In the genomic region with DNA sequence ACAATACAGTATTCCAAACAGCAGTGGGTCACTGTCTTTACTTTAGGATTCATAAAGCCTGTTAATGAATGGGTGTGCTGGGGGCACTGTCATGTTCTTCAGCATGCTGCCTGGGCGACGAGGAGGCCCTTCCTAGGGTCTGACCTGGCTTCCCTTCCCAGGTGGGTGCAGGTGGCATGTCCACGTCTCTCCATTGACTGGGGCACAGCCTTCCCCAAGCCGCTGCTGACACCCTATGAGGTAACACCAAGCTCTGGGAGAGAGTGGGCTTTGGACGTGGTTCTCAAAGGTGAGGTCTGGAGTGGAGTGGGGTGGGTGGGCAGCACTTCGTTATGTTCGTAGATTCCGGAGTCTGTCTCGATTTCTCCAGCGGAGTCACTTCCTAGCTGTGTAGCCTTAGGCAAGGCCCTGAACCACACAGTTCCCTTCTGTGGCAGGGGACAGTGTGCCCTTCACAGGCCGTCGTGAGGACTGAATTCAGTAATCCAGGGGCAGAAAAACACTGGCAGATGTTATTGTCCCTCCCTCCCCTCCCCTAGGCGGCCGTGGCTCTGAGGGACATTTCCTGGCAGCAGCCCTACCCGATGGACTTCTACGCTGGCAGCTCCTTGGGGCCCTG, we compare ENCODE assay signal across 8 cellular contexts. TPM values are rescaled to one million over a fixed set of nuclear protein-coding genes. Genes with fewer than 3 reads are reported as not detected.
A peak's percentile ranks its signal among the peaks of the same experiment; 100 is the strongest.
DNase-seq lines count a peak whose midpoint lies in the region; ATAC-seq, FAIRE-seq and TF ChIP-seq lines count a peak whose summit lies in the region.

No MANE protein-coding gene starts in this region.

- no peak for TF ChIP-seq EP300 in H1 (IDR thresholded peaks at IDR 0.05; ENCODE audit: borderline replicate concordance in 1 of 2, low read depth in 2 of 2, low read length in 2 of 2)

- H3K9me3 ChIP-seq in CD4-positive, alpha-beta memory T cell (ENCODE audit: control insufficient read depth in 1 of 2, low read length in 2 of 2): no peaks in the 10 kb centered on the region
- no peaks in the 10 kb centered on the region for H3K9me3 ChIP-seq in H1 (ENCODE audit: insufficient read depth in 2 of 2, low read depth in 1 of 2, low read length in 1 of 2)

- no peak overlapping the region; the same call in 1 of the 2 replicates for H2AFZ ChIP-seq in H1 (ENCODE audit: low read length)

- H3K27ac ChIP-seq in CD4-positive, alpha-beta memory T cell (ENCODE audit: low read depth, low read length): peak overlapping the region; percentile 85
- H3K27ac ChIP-seq in H1 (ENCODE audit: low read depth, low read length): no peak overlapping the region

- peak overlapping the region; percentile 40 to 94 (median 69) for H3K4me3 Mint-ChIP-seq in CD4-positive, alpha-beta memory T cell
- peak overlapping the region; percentile 90 for H3K4me3 Mint-ChIP-seq in osteocyte (ENCODE audit: unreplicated experiment)

- no peak overlapping the region for H4K8ac ChIP-seq in H1 (ENCODE audit: extremely low read depth, insufficient read depth, low read length)

- H4K5ac ChIP-seq in H1 (ENCODE audit: insufficient read length, low read depth, low read length): no peak overlapping the region

- peak overlapping the region; percentile 79 to 89 (median 84) for H3K27ac Mint-ChIP-seq in CD4-positive, alpha-beta memory T cell
- peak overlapping the region; percentile 76 for H3K27ac Mint-ChIP-seq in osteocyte (ENCODE audit: unreplicated experiment)

- no peak overlapping the region for H2AK5ac ChIP-seq in H1 (ENCODE audit: low read depth, low read length)

- POLR2A ChIA-PET in CD4-positive, alpha-beta memory T cell (lab: Charles Lee; ENCODE audit: partially characterized antibody): interaction anchor here (1.0 to 3.0 kb wide), 12 partner anchors 9 to 324 kb away, joined by 3 to 13 read pairs (median 3); partner anchors contain the start of genes DPH1, HIC1 and RTN4RL1
- POLR2A ChIA-PET in H1 (lab: Charles Lee; ENCODE audit: partially characterized antibody): interaction anchor here (0.7 to 1.6 kb wide), 4 partner anchors 25 to 132 kb away, joined by 3 read pairs; no protein-coding TSS in a partner anchor
- POLR2A ChIA-PET in GM10248 (lab: Yijun Ruan, JAX): interaction anchor here (0.8 kb wide), 1 partner anchor 27 kb away, joined by 3 read pairs; no protein-coding TSS in a partner anchor

- H3K27me3 ChIP-seq in CD4-positive, alpha-beta memory T cell (ENCODE audit: insufficient read depth, low read length): no peaks in the 10 kb centered on the region
- H3K27me3 ChIP-seq in H1 (replicated peaks in 1 of 4; ENCODE audit: control insufficient read depth in 3 of 4, extremely low read depth in 1 of 4, insufficient read depth in 3 of 4, low read length in 3 of 4): peaks cover 0 to 2% (median 0%) of the 10 kb centered on the region in 4 experiments; a peak in 1 of 7 replicates

- no peak overlapping the region for H4K91ac ChIP-seq in H1 (replicated peaks; ENCODE audit: insufficient read length, low read length)

- H3K27me3 Mint-ChIP-seq in CD4-positive, alpha-beta memory T cell: no peaks in the 10 kb centered on the region
- no peaks in the 10 kb centered on the region for H3K27me3 Mint-ChIP-seq in osteocyte (ENCODE audit: unreplicated experiment)

- no peak overlapping the region for H3K23ac ChIP-seq in H1 (ENCODE audit: insufficient read length)

- no peak overlapping the region for H3K56ac ChIP-seq in H1 (replicated peaks; ENCODE audit: insufficient read length, low read depth, low read length)

- CTCF ChIA-PET in CD4-positive, alpha-beta memory T cell (lab: Charles Lee; ENCODE audit: partially characterized antibody): interaction anchor here (1.0 to 1.6 kb wide), 3 partner anchors 158 to 213 kb away, joined by 3 to 4 read pairs (median 3); no protein-coding TSS in a partner anchor
- CTCF ChIA-PET in H1 (lab: Charles Lee; ENCODE audit: partially characterized antibody): interaction anchor here (0.9 to 3.1 kb wide), 17 partner anchors 9 to 241 kb away, joined by 3 to 17 read pairs (median 4); partner anchors contain the start of genes DPH1 and RTN4RL1
- CTCF ChIA-PET in GM10248 (lab: Yijun Ruan, JAX): interaction anchor here (1.2 to 3.4 kb wide), 4 partner anchors 10 to 320 kb away, joined by 3 to 20 read pairs (median 10); partner anchors contain the start of gene DPH1

- peaks cover 4% of the 10 kb centered on the region for H3K79me1 ChIP-seq in H1 (ENCODE audit: low read depth, low read length)

- no peak overlapping the region for H2BK120ac ChIP-seq in H1 (replicated peaks; ENCODE audit: low read depth, low read length)

- no peaks in the 10 kb centered on the region for H3K79me2 ChIP-seq in H1 (ENCODE audit: control insufficient read depth in 1 of 2, insufficient read depth in 2 of 2, low read length in 2 of 2)

- peaks cover 0 to 7% of the 10 kb centered on the region in 2 experiments for H4K20me1 ChIP-seq in H1 (replicated peaks in 1 of 2; ENCODE audit: control insufficient read depth in 1 of 2, insufficient read depth in 2 of 2, low read length in 2 of 2)

- peaks cover 5% of the 10 kb centered on the region; the same call in 1 of the 2 replicates for H3K23me2 ChIP-seq in H1 (ENCODE audit: low read depth, low read length)

- ATAC-seq in HG03457 (IDR thresholded peaks at IDR 0.05; ENCODE audit: unreplicated experiment) (no peak), HG03571 (IDR thresholded peaks at IDR 0.05; ENCODE audit: unreplicated experiment) (no peak)

- no peak for TF ChIP-seq CTCF in H1 (IDR thresholded peaks at IDR 0.05; ENCODE audit: control extremely low read depth in 1 of 3, insufficient read depth in 1 of 3, low read depth in 1 of 3, low read length in 3 of 3)
- no peak for TF ChIP-seq CTCF in osteocyte (IDR thresholded peaks at IDR 0.05)
- TF ChIP-seq CTCF in GM10248 (IDR thresholded peaks at IDR 0.05; ENCODE audit: control extremely low read depth, extremely low read depth, low read depth, missing control alignments): no peak

- peaks cover 24% of the 10 kb centered on the region for H3K4me1 ChIP-seq in CD4-positive, alpha-beta memory T cell (ENCODE audit: insufficient read depth, low read length)
- peaks cover 0 to 6% (median 5%) of the 10 kb centered on the region in 4 experiments; a peak in 4 of 7 replicates for H3K4me1 ChIP-seq in H1 (replicated peaks in 1 of 4; ENCODE audit: control insufficient read depth in 3 of 4, insufficient read depth in 4 of 4, low read length in 3 of 4)

- intact Hi-C loops in CD4-positive, alpha-beta memory T cell (cut with micrococcal nuclease): loop anchor here (1.0 to 10.0 kb wide), 5 partner anchors 9 to 396 kb away; partner anchors contain the start of genes DPH1, RILP, RPA1 and SCARF1

- no peak for TF ChIP-seq RAD21 in H1 (IDR thresholded peaks at IDR 0.05 in 1 of 2, conservative IDR thresholded peaks at IDR 0.05 in 1 of 2; ENCODE audit: low read depth in 2 of 2, low read length in 2 of 2)

- TF ChIP-seq POLR2A in H1 (IDR thresholded peaks at IDR 0.05; ENCODE audit: control extremely low read depth in 1 of 2, low read depth in 2 of 2, low read length in 2 of 2): no peak

- DNase-seq in CD4-positive, alpha-beta memory T cell: no peak
- peak; percentile 71 for DNase-seq in NCI-H69 (lab: John Stamatoyannopoulos, UW)
- no peak for DNase-seq in H1 (ENCODE audit: low read depth in 1 of 2, low spot score in 2 of 2)
- no peak for DNase-seq in osteocyte (ENCODE audit: extremely low spot score, unreplicated experiment)
- DNase-seq in D341Med (ENCODE audit: low spot score): no peak
- DNase-seq in GM10248 (ENCODE audit: extremely low spot score): no peak

- no peak overlapping the region; the same call in 1 of the 2 replicates for H2BK15ac ChIP-seq in H1 (ENCODE audit: low read length)

- peaks cover 6 to 32% (median 14%) of the 10 kb centered on the region in 4 donors for H3K4me1 Mint-ChIP-seq in CD4-positive, alpha-beta memory T cell
- peaks cover 23% of the 10 kb centered on the region for H3K4me1 Mint-ChIP-seq in osteocyte (ENCODE audit: unreplicated experiment)

- 63% methylated on average over 16 of the region's 16 CpGs; no CpG with 5 or more reads in 1 of the 2 experiments for WGBS in H1 (ENCODE audit: extremely low coverage in 1 of 2, insufficient coverage in 1 of 2, insufficient read length in 1 of 2, insufficient replicate concordance in 2 of 2, low coverage in 1 of 2, low lambda C conversion rate in 2 of 2, missing lambda C conversion rate in 1 of 2), 2 experiments

- no peak overlapping the region; a peak in 1 of 7 replicates for H3K9ac ChIP-seq in H1 (replicated peaks in 1 of 4; ENCODE audit: extremely low read depth in 1 of 4, low read depth in 3 of 4, low read length in 3 of 4)

- H2BK5ac ChIP-seq in H1 (ENCODE audit: low read depth, low read length): no peak overlapping the region

- H2BK12ac ChIP-seq in H1 (ENCODE audit: low read depth, low read length): no peak overlapping the region

- no peak overlapping the region for H3K14ac ChIP-seq in H1 (ENCODE audit: insufficient read length)

- peaks cover 15 to 44% of the 10 kb centered on the region in 2 donors for H3K36me3 Mint-ChIP-seq in CD4-positive, alpha-beta memory T cell
- H3K36me3 Mint-ChIP-seq in osteocyte (ENCODE audit: unreplicated experiment): peaks cover 24% of the 10 kb centered on the region

- peaks cover 0 to 2% (median 0%) of the 10 kb centered on the region in 8 donors for H3K9me3 Mint-ChIP-seq in CD4-positive, alpha-beta memory T cell
- H3K9me3 Mint-ChIP-seq in osteocyte (ENCODE audit: unreplicated experiment): no peaks in the 10 kb centered on the region

- FAIRE-seq in H1 (lab: Jason Lieb, UNC): no peak

- peak overlapping the region; percentile 61 to 91 for H3K4me2 ChIP-seq in H1 (ENCODE audit: insufficient read depth in 1 of 2, low read depth in 2 of 2, low read length in 2 of 2)

- no peak overlapping the region for H3K18ac ChIP-seq in H1 (ENCODE audit: extremely low read depth, low read length)

- H3K4me3 ChIP-seq in CD4-positive, alpha-beta memory T cell (ENCODE audit: low read length in 2 of 2): peak overlapping the region; percentile 29 to 79
- peak overlapping the region; percentile 58 to 82 (median 71) for H3K4me3 ChIP-seq in H1 (ENCODE audit: extremely low read depth in 1 of 4, insufficient read depth in 2 of 4, low read depth in 3 of 4, low read length in 4 of 4)

- H2BK20ac ChIP-seq in H1 (ENCODE audit: low read length): no peak overlapping the region

- no peak overlapping the region for H3K4ac ChIP-seq in H1 (replicated peaks; ENCODE audit: insufficient read length, low read depth, low read length)

- peaks cover 39% of the 10 kb centered on the region for H3K36me3 ChIP-seq in CD4-positive, alpha-beta memory T cell (ENCODE audit: insufficient read depth, low read length)
- peaks cover 0 to 14% (median 3%) of the 10 kb centered on the region in 4 experiments; a peak in 5 of 8 replicates for H3K36me3 ChIP-seq in H1 (ENCODE audit: control insufficient read depth in 2 of 4, insufficient read depth in 4 of 4, low read length in 3 of 4)

RNA-seq across cellular contexts. Expression of gene OVCA2, which starts 0.8 kb away (rescaled TPM):
- 10 to 100 TPM; 27.9 to 36.7 TPM for total RNA-seq in CD4-positive, alpha-beta memory T cell
- 10 to 100 TPM; 49.6 to 90.3 TPM for polyA plus RNA-seq in CD4-positive, alpha-beta memory T cell
- total RNA-seq in H1 (2021; fragmentation: NEBNext Ultra II Directional; extraction: Animal tissue kit (Norgen Biotek cat#: 25700)): 14.9 and 15.3 TPM in 2 replicates
- polyA plus RNA-seq in H1 (2011; rRNA removed): 34.5 and 37.0 TPM in 2 replicates
- 24.4 TPM for polyA plus RNA-seq in H1 (2011; cell fraction: cytosol; rRNA removed)
- 22.7 TPM for polyA plus RNA-seq in H1 (2011; cell fraction: nucleus; rRNA removed)
- polyA plus RNA-seq in H1 (2012, experiment 1 of 2): 17.7 to 21.4 TPM (median 18.6 TPM) in 4 replicates
- polyA plus RNA-seq in H1 (2012, experiment 2 of 2): 42.5 TPM
- 23.4 TPM for polyA plus RNA-seq in H1 (2013, experiment 1 of 2)
- polyA plus RNA-seq in H1 (2013, experiment 2 of 2): 23.8 TPM
- 18.9 TPM in 2 replicates for polyA minus RNA-seq in H1 (2011; rRNA and poly(A)+ RNA removed)
- 7.5 TPM for polyA minus RNA-seq in H1 (2011; cell fraction: cytosol; rRNA and poly(A)+ RNA removed)
- 5.2 TPM for polyA minus RNA-seq in H1 (2011; cell fraction: nucleus; rRNA and poly(A)+ RNA removed)
- 33.2 and 35.9 TPM in 2 replicates for total RNA-seq in osteocyte

RNA-seq across cellular contexts. Expression of gene DPH1, which starts 11.1 kb away (rescaled TPM):
- total RNA-seq in CD4-positive, alpha-beta memory T cell: 10 to 100 TPM; 76.6 to 95.8 TPM
- polyA plus RNA-seq in CD4-positive, alpha-beta memory T cell: 10 to 100 TPM; 30.8 to 39.8 TPM
- 24.9 and 27.1 TPM in 2 replicates for total RNA-seq in H1 (2021; fragmentation: NEBNext Ultra II Directional; extraction: Animal tissue kit (Norgen Biotek cat#: 25700))
- 30.0 and 48.3 TPM in 2 replicates for polyA plus RNA-seq in H1 (2011; rRNA removed)
- polyA plus RNA-seq in H1 (2011; cell fraction: cytosol; rRNA removed): 26.0 TPM
- polyA plus RNA-seq in H1 (2011; cell fraction: nucleus; rRNA removed): 76.8 TPM
- 14.1 to 21.6 TPM (median 19.7 TPM) in 4 replicates for polyA plus RNA-seq in H1 (2012, experiment 1 of 2)
- polyA plus RNA-seq in H1 (2012, experiment 2 of 2): 16.4 TPM
- polyA plus RNA-seq in H1 (2013, experiment 1 of 2): 13.4 TPM
- polyA plus RNA-seq in H1 (2013, experiment 2 of 2): 12.3 TPM
- polyA minus RNA-seq in H1 (2011; rRNA and poly(A)+ RNA removed): 22.8 and 35.7 TPM in 2 replicates
- polyA minus RNA-seq in H1 (2011; cell fraction: cytosol; rRNA and poly(A)+ RNA removed): 15.0 TPM
- polyA minus RNA-seq in H1 (2011; cell fraction: nucleus; rRNA and poly(A)+ RNA removed): 34.4 TPM
- 57.3 and 59.0 TPM in 2 replicates for total RNA-seq in osteocyte

RNA-seq across cellular contexts. Expression of gene HIC1, which starts 13.9 kb away (rescaled TPM):
- total RNA-seq in CD4-positive, alpha-beta memory T cell: 1 to 10 TPM; 4.9 to 5.2 TPM
- polyA plus RNA-seq in CD4-positive, alpha-beta memory T cell: 1 to 10 TPM in 1 of 2 donors, under 1 TPM in 1; 0.39 to 1.6 TPM
- 0.09 and 0.19 TPM in 2 replicates for total RNA-seq in H1 (2021; fragmentation: NEBNext Ultra II Directional; extraction: Animal tissue kit (Norgen Biotek cat#: 25700))
- 0.06 and 0.11 TPM in 2 replicates for polyA plus RNA-seq in H1 (2011; rRNA removed)
- polyA plus RNA-seq in H1 (2011; cell fraction: cytosol; rRNA removed): 0.09 TPM
- polyA plus RNA-seq in H1 (2011; cell fraction: nucleus; rRNA removed): 0.20 TPM
- 0.09 to 0.24 TPM (median 0.20 TPM) in 4 replicates for polyA plus RNA-seq in H1 (2012, experiment 1 of 2)
- 0.20 TPM for polyA plus RNA-seq in H1 (2012, experiment 2 of 2)
- polyA plus RNA-seq in H1 (2013, experiment 1 of 2): 0.02 TPM
- polyA plus RNA-seq in H1 (2013, experiment 2 of 2): 0.11 TPM
- polyA minus RNA-seq in H1 (2011; rRNA and poly(A)+ RNA removed): 0.22 TPM in 1 of 2 replicates, not detected in the other
- not detected for polyA minus RNA-seq in H1 (2011; cell fraction: cytosol; rRNA and poly(A)+ RNA removed)
- 0.30 TPM for polyA minus RNA-seq in H1 (2011; cell fraction: nucleus; rRNA and poly(A)+ RNA removed)
- 3.3 and 3.7 TPM in 2 replicates for total RNA-seq in osteocyte

RNA-seq across cellular contexts. Expression of gene RTN4RL1, which starts 15.9 kb away (rescaled TPM):
- total RNA-seq in CD4-positive, alpha-beta memory T cell: under 1 TPM; 0.30 to 0.47 TPM
- polyA plus RNA-seq in CD4-positive, alpha-beta memory T cell: 1 to 10 TPM in 1 of 2 donors, under 1 TPM in 1; 0.27 to 2.0 TPM
- 0.11 TPM in 1 of 2 replicates, not detected in the other for total RNA-seq in H1 (2021; fragmentation: NEBNext Ultra II Directional; extraction: Animal tissue kit (Norgen Biotek cat#: 25700))
- 0.09 and 0.11 TPM in 2 replicates for polyA plus RNA-seq in H1 (2011; rRNA removed)
- 0.10 TPM for polyA plus RNA-seq in H1 (2011; cell fraction: cytosol; rRNA removed)
- 0.07 TPM for polyA plus RNA-seq in H1 (2011; cell fraction: nucleus; rRNA removed)
- polyA plus RNA-seq in H1 (2012, experiment 1 of 2): 0.11 to 0.17 TPM (median 0.14 TPM) in 3 of 4 replicates, not detected in the other
- 0.12 TPM for polyA plus RNA-seq in H1 (2012, experiment 2 of 2)
- polyA plus RNA-seq in H1 (2013, experiment 1 of 2): 0.06 TPM
- polyA plus RNA-seq in H1 (2013, experiment 2 of 2): 0.04 TPM
- polyA minus RNA-seq in H1 (2011; rRNA and poly(A)+ RNA removed): 0.03 and 0.05 TPM in 2 replicates
- not detected for polyA minus RNA-seq in H1 (2011; cell fraction: cytosol; rRNA and poly(A)+ RNA removed)
- polyA minus RNA-seq in H1 (2011; cell fraction: nucleus; rRNA and poly(A)+ RNA removed): not detected
- 3.7 and 3.8 TPM in 2 replicates for total RNA-seq in osteocyte
